Comparison of ENCODE assay signal across 8 cellular contexts in genomic region chr1:95232646-95233320, GRCh38. TPM values are rescaled to one million over a fixed set of nuclear protein-coding genes. Genes with fewer than 3 reads are reported as not detected.
DNase-seq lines count a peak whose midpoint lies in the region; TF ChIP-seq lines count a peak whose summit lies in the region.

No MANE protein-coding gene starts in this region.

- peak overlapping the region; percentile 59 for H3K9ac ChIP-seq in mesendoderm (ENCODE audit: low read length)

- H3K27me3 ChIP-seq in mesendoderm (ENCODE audit: insufficient read depth, low read length, poor library complexity) (no peaks in the 10 kb centered on the region), tibial artery (no peaks in the 10 kb centered on the region)

- no peak overlapping the region for H3K18ac ChIP-seq in mesendoderm (ENCODE audit: low read length)

- POLR2A ChIA-PET in activated CD4-positive, alpha-beta T cell treated with anti-CD3 and anti-CD28 coated beads, Interleukin-2, amount 10 ng/mL, durations not matched to agents 7 days and 5 days (lab: Charles Lee): no interaction called here

- peak overlapping the region; percentile 97 for H3K4me3 Mint-ChIP-seq in activated CD4-positive, alpha-beta T cell treated with anti-CD3 and anti-CD28 coated beads, Interleukin-2, amount 10 ng/mL, durations not matched to agents 7 days and 5 days

- no peak overlapping the region for H2BK5ac ChIP-seq in mesendoderm (ENCODE audit: low read length)

- H3K4me3 ChIP-seq in coronary artery: peak overlapping the region; percentile 97
- H3K4me3 ChIP-seq in mesendoderm (ENCODE audit: low read length): no peak overlapping the region
- peak overlapping the region; percentile 73 to 94 for H3K4me3 ChIP-seq in tibial artery

- H3K4me1 ChIP-seq in mesendoderm (ENCODE audit: control insufficient read depth, low read depth, low read length): peaks cover 7% of the 10 kb centered on the region
- peaks cover 0 to 47% (median 23%) of the 10 kb centered on the region in 4 donors for H3K4me1 ChIP-seq in tibial artery

- H2BK120ac ChIP-seq in mesendoderm (ENCODE audit: low read depth, low read length): no peak overlapping the region

- peak overlapping the region; percentile 52 for H3K27ac Mint-ChIP-seq in activated CD4-positive, alpha-beta T cell treated with anti-CD3 and anti-CD28 coated beads, Interleukin-2, amount 10 ng/mL, durations not matched to agents 7 days and 5 days

- H3K4me1 Mint-ChIP-seq in activated CD4-positive, alpha-beta T cell treated with anti-CD3 and anti-CD28 coated beads, Interleukin-2, amount 10 ng/mL, durations not matched to agents 7 days and 5 days: peaks cover 25% of the 10 kb centered on the region

- H4K5ac ChIP-seq in mesendoderm (ENCODE audit: low read length): no peak overlapping the region

- no peak for DNase-seq in activated CD4-positive, alpha-beta T cell treated with anti-CD3 and anti-CD28 coated beads, Interleukin-2, amount 10 ng/mL, durations not matched to agents 7 days and 5 days
- DNase-seq in activated CD4-positive, alpha-beta T cell treated with anti-CD3 and anti-CD28 coated beads for 4 hours: no peak
- DNase-seq in coronary artery (ENCODE audit: low spot score): no peak
- peak; percentile 16 for DNase-seq in mesendoderm
- DNase-seq in tibial artery: no peak
- DNase-seq in stimulated activated naive CD4-positive, alpha-beta T cell treated with Interleukin-2 at 50 U/mL for 16 hours (lab: John Stamatoyannopoulos, UW): no peak
- no peak for DNase-seq in posterior cingulate gyrus
- DNase-seq in NCI-H128 (lab: John Stamatoyannopoulos, UW; ENCODE audit: unreplicated experiment): no peak

- H2AK5ac ChIP-seq in mesendoderm (ENCODE audit: low read length): no peak overlapping the region

- H3K27me3 Mint-ChIP-seq in activated CD4-positive, alpha-beta T cell treated with anti-CD3 and anti-CD28 coated beads, Interleukin-2, amount 10 ng/mL, durations not matched to agents 7 days and 5 days: peaks cover 20% of the 10 kb centered on the region

- H3K27ac ChIP-seq in coronary artery (peak overlapping the region; percentile 94 to 95), mesendoderm (ENCODE audit: low read depth, low read length) (no peak overlapping the region), tibial artery (peak overlapping the region; percentile 87 to 94)

- H3K36me3 ChIP-seq in mesendoderm (ENCODE audit: control insufficient read depth, insufficient read depth, low read length) (no peaks in the 10 kb centered on the region), tibial artery (no peaks in the 10 kb centered on the region)

- H3K9me3 ChIP-seq in tibial artery: no peaks in the 10 kb centered on the region

- H3K23ac ChIP-seq in mesendoderm (ENCODE audit: low read length): no peak overlapping the region

- peaks cover 3% of the 10 kb centered on the region for H3K79me1 ChIP-seq in mesendoderm (ENCODE audit: low read length)

- peak overlapping the region; percentile 61 for H3K4me2 ChIP-seq in mesendoderm (ENCODE audit: low read length)

- H3K56ac ChIP-seq in mesendoderm (ENCODE audit: low read length): peak overlapping the region; percentile 83

- CTCF ChIA-PET in activated CD4-positive, alpha-beta T cell treated with anti-CD3 and anti-CD28 coated beads, Interleukin-2, amount 10 ng/mL, durations not matched to agents 7 days and 5 days (lab: Charles Lee): interaction anchor here (2.0 kb wide), 1 partner anchor 9 kb away, joined by 20 read pairs; no protein-coding TSS in a partner anchor

- no peak overlapping the region for H3K4ac ChIP-seq in mesendoderm (ENCODE audit: low read depth, low read length)

- no CpG with 5 or more reads among the region's 8 CpGs for WGBS in mesendoderm (ENCODE audit: extremely low coverage, insufficient coverage, low lambda C conversion rate)

- H3K36me3 Mint-ChIP-seq in activated CD4-positive, alpha-beta T cell treated with anti-CD3 and anti-CD28 coated beads, Interleukin-2, amount 10 ng/mL, durations not matched to agents 7 days and 5 days (ENCODE audit: low read depth): peaks cover 17% of the 10 kb centered on the region

- peaks cover 3% of the 10 kb centered on the region for H3K79me2 ChIP-seq in mesendoderm (ENCODE audit: control insufficient read depth, insufficient read depth, low read length)

- TF ChIP-seq CTCF in coronary artery (IDR thresholded peaks at IDR 0.05) (no peak), tibial artery (IDR thresholded peaks at IDR 0.05) (no peak)

- intact Hi-C loops in tibial artery (cut with DNase I; ENCODE audit: low total_unique reads): loop anchor here (5.0 to 10.0 kb wide), 2 partner anchors 115 to 158 kb away; partner anchors contain the start of genes ALG14 and TLCD4
- intact Hi-C loops in posterior cingulate gyrus (cut with DNase I): loop anchor here (5.0 kb wide), 2 partner anchors 115 to 305 kb away; partner anchors contain the start of genes CNN3 and TLCD4

- no peak overlapping the region for H4K8ac ChIP-seq in mesendoderm (ENCODE audit: low read depth, low read length)

- no peaks in the 10 kb centered on the region for H3K9me3 Mint-ChIP-seq in activated CD4-positive, alpha-beta T cell treated with anti-CD3 and anti-CD28 coated beads, Interleukin-2, amount 10 ng/mL, durations not matched to agents 7 days and 5 days

- H2BK15ac ChIP-seq in mesendoderm (replicated peaks; ENCODE audit: low read depth): no peak overlapping the region

RNA-seq across cellular contexts. Expression of gene RWDD3, which starts 1.2 kb away (rescaled TPM):
- 10 to 100 TPM; 12.9 to 14.2 TPM for total RNA-seq in activated CD4-positive, alpha-beta T cell treated with anti-CD3 and anti-CD28 coated beads, Interleukin-2, amount 10 ng/mL, durations not matched to agents 7 days and 5 days
- polyA plus RNA-seq in mesendoderm (2013, experiment 1 of 2): 21.3 TPM
- polyA plus RNA-seq in mesendoderm (2013, experiment 2 of 2): 18.0 TPM
